In genomic region chr15:38231430-38231829, GRCh38 we compare ENCODE assay signal across 18 cellular contexts.
"Had no signal": no experiment of that assay in that cellular context is flagged by ENCODE, and none has a peak within 500 bp of the region (broad histone marks: within the 10 kb centered on the region; RNA-seq: fewer than 3 reads in every experiment).

No MANE protein-coding gene starts in this region.

- H3K27me3 ChIP-seq: body of pancreas, upper lobe of left lung had no signal

- ATAC-seq: activated CD8-positive, alpha-beta T cell treated with anti-CD3 and anti-CD28 coated beads, Interleukin-2, amount 10 ng/mL, durations not matched to agents 7 days and 5 days; body of pancreas; natural killer cell treated with Interleukin-12 subunit alpha and Interleukin-12 subunit beta and Interleukin-15 and Interleukin-18, amount 100 ng/mL, for 72 hours; stimulated activated naive B cell treated with anti-CD40 and anti-IgM and Interleukin-4, amounts not matched to agents 10 μg/mL and 1 μg/mL and 100 μg/mL, for 72 hours had no signal

- H3K36me3 ChIP-seq: upper lobe of left lung had no signal

- H3K27ac ChIP-seq: body of pancreas, upper lobe of left lung had no signal

- H3K9me3 ChIP-seq: body of pancreas, upper lobe of left lung had no signal

- H3K4me1 ChIP-seq: upper lobe of left lung had no signal

- H3K4me3 ChIP-seq: body of pancreas, lung, upper lobe of left lung had no signal

- FAIRE-seq: frontal cortex, TTC549 had no signal

- DNase-seq: activated CD4-positive, alpha-beta T cell treated with anti-CD3 and anti-CD28 coated beads for 1 hour; activated CD4-positive, alpha-beta T cell treated with anti-CD3 and anti-CD28 coated beads, Interleukin-2, amount 50 U/mL, for 1 hour; activated CD8-positive, alpha-beta T cell treated with anti-CD3 and anti-CD28 coated beads, Interleukin-2, amount 10 ng/mL, durations not matched to agents 7 days and 5 days; activated gamma-delta T cell treated with Interleukin-2 at 50 U/mL for 16 hours; activated T-cell treated with anti-CD3 and anti-CD28 coated beads, Interleukin-2, amount 50 U/mL, for 1 hour; body of pancreas; effector CD8-positive, alpha-beta T cell; islet precursor cell; posterior cingulate gyrus; stimulated activated CD4-positive, alpha-beta T cell treated with anti-CD3 and anti-CD28 coated beads, Interleukin-2, amount 100 ng/mL, for 48 hours; stimulated activated CD8-positive, alpha-beta memory T cell treated with anti-CD3 and anti-CD28 coated beads, Interleukin-4, amount 100 ng/mL, for 48 hours; stimulated activated naive B cell treated with anti-CD40 and anti-IgM and Interleukin-4, amounts not matched to agents 10 μg/mL and 1 μg/mL and 100 μg/mL, for 72 hours; T-helper 1 cell; upper lobe of left lung had no signal
